13 cellular contexts compared by ENCODE assay signal in the genomic region with DNA sequence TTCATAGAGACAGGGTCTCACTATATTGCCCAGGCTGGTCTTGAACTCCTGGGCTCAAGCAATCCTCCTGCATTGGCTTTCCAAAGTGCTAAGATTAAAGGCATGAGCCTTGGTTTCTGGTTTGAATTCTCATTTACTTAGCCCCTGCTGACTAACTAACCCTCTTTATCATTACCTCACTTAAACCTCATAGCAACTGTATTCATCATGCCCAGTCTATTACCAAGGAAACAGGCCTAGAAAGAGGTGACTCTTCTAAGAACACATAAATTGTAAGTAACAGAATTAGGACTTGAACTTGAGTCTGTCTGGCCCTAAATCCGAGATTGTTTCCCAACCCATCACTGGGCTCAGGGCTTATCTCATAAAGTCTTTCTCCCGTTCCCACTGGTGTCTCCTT.
DNase-seq lines count a peak whose midpoint lies in the region; ATAC-seq lines count a peak whose summit lies in the region.
"Had no signal": no experiment of that assay in that cellular context is flagged by ENCODE, and none has a peak within 500 bp of the region (broad histone marks: within the 10 kb centered on the region; RNA-seq: fewer than 3 reads in every experiment).

No MANE protein-coding gene starts in this region.

- peak overlapping the region; percentile 90 for H3K4me3 Mint-ChIP-seq in activated naive CD8-positive, alpha-beta T cell

- no peaks in the 10 kb centered on the region for H3K9me3 Mint-ChIP-seq in activated naive CD8-positive, alpha-beta T cell (ENCODE audit: low read depth)

- H3K27me3 Mint-ChIP-seq in activated naive CD8-positive, alpha-beta T cell, result no peaks in the 10 kb centered on the region

- H3K36me3 Mint-ChIP-seq in activated naive CD8-positive, alpha-beta T cell, result no peaks in the 10 kb centered on the region

- peak overlapping the region; percentile 96 for H3K27ac Mint-ChIP-seq in activated naive CD8-positive, alpha-beta T cell

- DNase-seq in AG08396 (ENCODE audit: low spot score) (peak; percentile 64), ELR (ENCODE audit: low read depth) (peak; percentile 86), kidney tubule cell (ENCODE audit: low spot score) (peak; percentile 84), HPDE6-E6E7 (ENCODE audit: extremely low spot score) (no peak), middle frontal gyrus (ENCODE audit: extremely low spot score, low spot score) (no peak), NCI-H2029 treated with DMSO at 0.1 percent for 48 hours (lab: John Stamatoyannopoulos, UW) (no peak)
- DNase-seq: activated gamma-delta T cell treated with Interleukin-2 at 50 U/mL for 16 hours; heart right ventricle; NCI-H2227 treated with DMSO at 0.1 percent for 48 hours; Peyer's patch; stimulated activated CD4-positive, alpha-beta T cell treated with anti-CD3 and anti-CD28 coated beads, Interleukin-2, amount 100 ng/mL, for 48 hours had no signal

- peaks cover 34% of the 10 kb centered on the region for H3K4me1 Mint-ChIP-seq in activated naive CD8-positive, alpha-beta T cell (ENCODE audit: low read depth)

- ATAC-seq in HG03097 (IDR thresholded peaks at IDR 0.05; ENCODE audit: low FRiP score, unreplicated experiment), result no peak
- ATAC-seq: heart right ventricle had no signal

Comparison
In these comparisons a context has a peak if more than half of its experiments do, and no peak if none do; other contexts are left out.
1. DNase-seq: peak in AG08396 (single experiment), ELR (single experiment) and kidney tubule cell (single experiment); none in HPDE6-E6E7 (single experiment), middle frontal gyrus (single experiment) and NCI-H2029 treated with DMSO at 0.1 percent for 48 hours (single experiment).